Comparison of ENCODE assay signal across 6 cellular contexts in genomic region chr3:49841126-49841525, GRCh38. TPM values are rescaled to one million over a fixed set of nuclear protein-coding genes. Genes with fewer than 3 reads are reported as not detected.
DNase-seq lines count a peak whose midpoint lies in the region; ATAC-seq and TF ChIP-seq lines count a peak whose summit lies in the region.

No MANE protein-coding gene starts in this region.

- peaks cover 6 to 13% (median 8%) of the 10 kb centered on the region in 4 donors for H3K4me1 ChIP-seq in upper lobe of left lung

- DNase-seq in EL (peak; percentile 24), NAMALWA (ENCODE audit: low spot score) (peak; percentile 52), fibroblast of mammary gland (ENCODE audit: low read depth) (peak; percentile 20), amniotic stem cell (lab: John Stamatoyannopoulos, UW) (no peak), upper lobe of left lung (no peak), NCI-H187 treated with DMSO at 0.1 percent for 48 hours (lab: John Stamatoyannopoulos, UW) (no peak)

- H3K4me3 ChIP-seq in fibroblast of mammary gland (ENCODE audit: control insufficient read depth, low read depth, low read length) (no peak overlapping the region), upper lobe of left lung (no peak overlapping the region)

- TF ChIP-seq POLR2A in upper lobe of left lung (IDR thresholded peaks at IDR 0.05) = no peak

- ATAC-seq in upper lobe of left lung (ENCODE audit: low FRiP score in 2 of 2) = no peak

- H3K27ac ChIP-seq in upper lobe of left lung = no peak overlapping the region

- no peaks in the 10 kb centered on the region for H3K9me3 ChIP-seq in upper lobe of left lung

- TF ChIP-seq CTCF in fibroblast of mammary gland (conservative IDR thresholded peaks at IDR 0.05; ENCODE audit: control insufficient read depth, insufficient read depth, low read depth, low read length) (peak; percentile 41), upper lobe of left lung (IDR thresholded peaks at IDR 0.05) (peak in 1 of 6 experiments; percentile 13)

- H3K27me3 ChIP-seq in upper lobe of left lung = no peaks in the 10 kb centered on the region

- no peaks in the 10 kb centered on the region for H3K36me3 ChIP-seq in upper lobe of left lung

- TF ChIP-seq EP300 in upper lobe of left lung (IDR thresholded peaks at IDR 0.05) = no peak

RNA-seq across cellular contexts. Expression of gene TRAIP, which starts 15.2 kb away (rescaled TPM):
- total RNA-seq in upper lobe of left lung = 1 to 10 TPM; 1.4 to 9.4 (median 3.5) TPM

RNA-seq across cellular contexts. Expression of gene UBA7, which starts 27.4 kb away (rescaled TPM):
- total RNA-seq in upper lobe of left lung = 100 to 1,000 TPM in 4 of 6 donors, 10 to 100 TPM in 2; 58.8 to 330 (median 118) TPM

RNA-seq across cellular contexts. Expression of gene CAMKV, which starts 28.6 kb away (rescaled TPM):
- total RNA-seq in upper lobe of left lung = under 1 TPM in 1 of 6 donors, not detected in 5; 0.43 TPM

RNA-seq across cellular contexts. Expression of gene INKA1, which starts 38.1 kb away (rescaled TPM):
- total RNA-seq in upper lobe of left lung = 10 to 100 TPM in 2 of 6 donors, 1 to 10 TPM in 4; 5.0 to 13.6 (median 7.4) TPM

RNA-seq across cellular contexts. Expression of gene CDHR4, which starts 41.5 kb away (rescaled TPM):
- 10 to 100 TPM in 1 of 6 donors, 1 to 10 TPM in 4, under 1 TPM in 1; 0.66 to 21.9 (median 7.0) TPM for total RNA-seq in upper lobe of left lung

Comparison
In these comparisons a context has a peak if more than half of its experiments do, and no peak if none do; other contexts are left out.
1. DNase-seq: peak in EL (single experiment), NAMALWA (single experiment) and fibroblast of mammary gland (single experiment); none in amniotic stem cell (single experiment), upper lobe of left lung (0 of 2) and NCI-H187 treated with DMSO at 0.1 percent for 48 hours (single experiment).